In genomic region chr7:8823486-8823885, GRCh38 we compare ENCODE assay signal across 28 cellular contexts.
DNase-seq lines count a peak whose midpoint lies in the region; ATAC-seq and TF ChIP-seq lines count a peak whose summit lies in the region.
"Had no signal": no experiment of that assay in that cellular context is flagged by ENCODE, and none has a peak within 500 bp of the region (broad histone marks: within the 10 kb centered on the region; RNA-seq: fewer than 3 reads in every experiment).

No MANE protein-coding gene starts in this region.

- no peaks in the 10 kb centered on the region for H3F3A ChIP-seq in SK-N-SH (replicated peaks; ENCODE audit: insufficient read depth)

- H3K4me1 ChIP-seq in SK-N-SH (ENCODE audit: control insufficient read depth in 1 of 2, insufficient read depth in 2 of 2, low read depth in 1 of 2, low read length in 1 of 2) (peaks cover 0 to under 1% of the 10 kb centered on the region in 2 experiments; a peak in 1 of 4 replicates), lower lobe of right lung (no peaks in the 10 kb centered on the region)
- H3K4me1 ChIP-seq: BLaER1 treated with 17β-estradiol and CSF1 and Interleukin-3, amounts not matched to agents 10 nM and 100 nM; colonic mucosa; Peyer's patch; psoas muscle; sigmoid colon; SJCRH30; upper lobe of right lung had no signal

- no peak overlapping the region for H3K9ac ChIP-seq in SK-N-SH
- H3K9ac ChIP-seq: BLaER1 treated with 17β-estradiol and CSF1 and Interleukin-3, amounts not matched to agents 10 nM and 100 nM had no signal

- POLR2A ChIA-PET in SK-N-SH (lab: Yijun Ruan, JAX) = no interaction called here
- POLR2A ChIA-PET in CD4-positive, alpha-beta T cell (lab: Charles Lee) = no interaction called here

- TF ChIP-seq CTCF in SK-N-SH (IDR thresholded peaks at IDR 0.05) (peak; percentile 27; the same call in 1 of the 2 replicates), lower lobe of right lung (IDR thresholded peaks at IDR 0.05) (no peak)
- no peak for TF ChIP-seq CTCF in CD4-positive, alpha-beta T cell (IDR thresholded peaks at IDR 0.05)

- no peaks in the 10 kb centered on the region for H3K27me3 Mint-ChIP-seq in CD4-positive, alpha-beta T cell
- H3K27me3 Mint-ChIP-seq: activated CD8-positive, alpha-beta T cell treated with anti-CD3 and anti-CD28 coated beads for 36 hours; activated naive CD8-positive, alpha-beta T cell; naive thymus-derived CD8-positive, alpha-beta T cell; stimulated activated naive B cell treated with anti-CD40 and anti-IgM and Interleukin-4, amounts not matched to agents 10 μg/mL and 1 μg/mL and 100 μg/mL, for 72 hours had no signal

- no peaks in the 10 kb centered on the region for H4K20me1 ChIP-seq in SK-N-SH (ENCODE audit: insufficient read depth)
- H4K20me1 ChIP-seq: BLaER1 treated with 17β-estradiol and CSF1 and Interleukin-3, amounts not matched to agents 10 nM and 100 nM had no signal

- no peak overlapping the region for H2AFZ ChIP-seq in SK-N-SH (ENCODE audit: low read depth)

- no peak for TF ChIP-seq EP300 in SK-N-SH (IDR thresholded peaks at IDR 0.05; ENCODE audit: borderline replicate concordance in 1 of 2, low read depth in 1 of 2, low read length in 1 of 2)

- no peaks in the 10 kb centered on the region for H3K9me2 ChIP-seq in SK-N-SH

- CTCF ChIA-PET in SK-N-SH (lab: Yijun Ruan, JAX) = interaction anchor here (0.8 to 2.4 kb wide), 9 partner anchors 9 to 404 kb away, joined by 3 to 9 read pairs (median 4); no protein-coding TSS in a partner anchor
- CTCF ChIA-PET in CD4-positive, alpha-beta T cell (lab: Charles Lee) = no interaction called here

- no peaks in the 10 kb centered on the region for H3K79me2 ChIP-seq in SK-N-SH (ENCODE audit: insufficient read depth)

- no peak overlapping the region for H3K4me2 ChIP-seq in SK-N-SH
- H3K4me2 ChIP-seq: BLaER1 treated with 17β-estradiol and CSF1 and Interleukin-3, amounts not matched to agents 10 nM and 100 nM had no signal

- H3K27ac Mint-ChIP-seq in CD4-positive, alpha-beta T cell = no peak overlapping the region
- H3K27ac Mint-ChIP-seq: activated CD8-positive, alpha-beta T cell treated with anti-CD3 and anti-CD28 coated beads for 36 hours; activated naive CD8-positive, alpha-beta T cell; activated T-helper 2 cell treated with anti-CD3 and anti-CD28 coated beads, Interferon-gamma antibody, Interleukin-2, Interleukin-4, amounts not matched to agents 10 μg/mL and 5 μg/mL and 100 μg/mL, durations not matched to agents 14 hours and 24 hours and 36 hours; naive thymus-derived CD8-positive, alpha-beta T cell; stimulated activated naive B cell treated with anti-CD40 and anti-IgM and Interleukin-4, amounts not matched to agents 10 μg/mL and 1 μg/mL and 100 μg/mL, for 72 hours had no signal

- H3K27me3 ChIP-seq in SK-N-SH (ENCODE audit: insufficient read depth) (no peaks in the 10 kb centered on the region), lower lobe of right lung (ENCODE audit: low read depth) (no peaks in the 10 kb centered on the region)
- no peaks in the 10 kb centered on the region for H3K27me3 ChIP-seq in CD4-positive, alpha-beta T cell (ENCODE audit: control insufficient read depth, insufficient read depth, low read length)
- H3K27me3 ChIP-seq: BLaER1 treated with 17β-estradiol and CSF1 and Interleukin-3, amounts not matched to agents 10 nM and 100 nM; colonic mucosa; Peyer's patch; sigmoid colon; SJCRH30; upper lobe of right lung had no signal

- H3K9me3 ChIP-seq in SK-N-SH (no peaks in the 10 kb centered on the region), lower lobe of right lung (no peaks in the 10 kb centered on the region)
- H3K9me3 ChIP-seq in CD4-positive, alpha-beta T cell (ENCODE audit: control insufficient read depth, low read length) = no peaks in the 10 kb centered on the region
- H3K9me3 ChIP-seq: BLaER1 treated with 17β-estradiol and CSF1 and Interleukin-3, amounts not matched to agents 10 nM and 100 nM; colonic mucosa; Peyer's patch; psoas muscle; sigmoid colon; SJCRH30; upper lobe of right lung had no signal

- H3K9me3 Mint-ChIP-seq in CD4-positive, alpha-beta T cell = peaks cover 7% of the 10 kb centered on the region

- TF ChIP-seq RAD21 in SK-N-SH (IDR thresholded peaks at IDR 0.05; ENCODE audit: low read length) = peak; percentile 73

- no peak for DNase-seq in SK-N-SH
- peak; percentile 5 for DNase-seq in HT-29 (ENCODE audit: low spot score)
- DNase-seq in OCI-M1 (lab: John Stamatoyannopoulos, UW) = peak; percentile 10
- DNase-seq in left lobe of liver (ENCODE audit: low spot score) = no peak
- DNase-seq in stimulated activated CD4-positive, alpha-beta T cell treated with anti-CD3 and anti-CD28 coated beads, Interleukin-4, amount 100 ng/mL, for 1 hour = no peak
- DNase-seq in CD4-positive, alpha-beta T cell = no peak
- DNase-seq in lower lobe of right lung = no peak
- DNase-seq: activated CD8-positive, alpha-beta T cell treated with anti-CD3 and anti-CD28 coated beads for 36 hours; anterior cingulate cortex; colonic mucosa; effector CD8-positive, alpha-beta T cell; glutamatergic neuron; KG1; naive thymus-derived CD8-positive, alpha-beta T cell; NCI-H1048; NCI-H187; NCI-H2227 treated with DMSO at 0.1 percent for 48 hours; nucleus accumbens; Peyer's patch; psoas muscle; sigmoid colon; SJCRH30; stimulated activated naive B cell treated with anti-CD40 and anti-IgM and Interleukin-4, amounts not matched to agents 10 μg/mL and 1 μg/mL and 100 μg/mL, for 72 hours; upper lobe of right lung had no signal

- no peak for ATAC-seq in SK-N-SH treated with all-trans-retinoic acid at 6 μM for 48 hours
- ATAC-seq in left lobe of liver = peak; percentile 13
- ATAC-seq in CD4-positive, alpha-beta T cell (ENCODE audit: poor library complexity) = no peak
- no peak for ATAC-seq in lower lobe of right lung
- ATAC-seq: activated CD8-positive, alpha-beta T cell treated with anti-CD3 and anti-CD28 coated beads for 36 hours; naive thymus-derived CD8-positive, alpha-beta T cell; psoas muscle; stimulated activated naive B cell treated with anti-CD40 and anti-IgM and Interleukin-4, amounts not matched to agents 10 μg/mL and 1 μg/mL and 100 μg/mL, for 72 hours; upper lobe of right lung had no signal

- H3K36me3 ChIP-seq in SK-N-SH (replicated peaks in 1 of 2; ENCODE audit: control insufficient read depth in 1 of 2, insufficient read depth in 2 of 2, low read length in 1 of 2) = no peaks in the 10 kb centered on the region
- H3K36me3 ChIP-seq in lower lobe of right lung = no peaks in the 10 kb centered on the region
- H3K36me3 ChIP-seq: BLaER1 treated with 17β-estradiol and CSF1 and Interleukin-3, amounts not matched to agents 10 nM and 100 nM; colonic mucosa; Peyer's patch; sigmoid colon; SJCRH30; upper lobe of right lung had no signal

- intact Hi-C loops in CD4-positive, alpha-beta T cell (cut with DNase I, micrococcal nuclease) = no loop called here
- intact Hi-C loops in lower lobe of right lung (cut with DNase I) = no loop called here

- H3K27ac ChIP-seq in SK-N-SH (ENCODE audit: low read depth in 2 of 2, low read length in 1 of 2) (no peak overlapping the region), lower lobe of right lung (no peak overlapping the region)
- no peak overlapping the region for H3K27ac ChIP-seq in CD4-positive, alpha-beta T cell (ENCODE audit: low read depth, low read length)
- H3K27ac ChIP-seq: BLaER1 treated with 17β-estradiol and CSF1 and Interleukin-3, amounts not matched to agents 10 nM and 100 nM; colonic mucosa; Peyer's patch; psoas muscle; sigmoid colon; SJCRH30; upper lobe of right lung had no signal

- WGBS in SK-N-SH (ENCODE audit: low lambda C conversion rate) = 54% methylated on average over 2 of the region's 2 CpGs

- H3K4me3 ChIP-seq in SK-N-SH (ENCODE audit: low read depth in 2 of 2, low read length in 1 of 2) = no peak overlapping the region
- H3K4me3 ChIP-seq in lower lobe of right lung = no peak overlapping the region
- H3K4me3 ChIP-seq: BLaER1 treated with 17β-estradiol and CSF1 and Interleukin-3, amounts not matched to agents 10 nM and 100 nM; colonic mucosa; Peyer's patch; psoas muscle; sigmoid colon; SJCRH30; upper lobe of right lung had no signal

- H3K4me1 Mint-ChIP-seq in CD4-positive, alpha-beta T cell (ENCODE audit: low read depth) = no peaks in the 10 kb centered on the region
- H3K4me1 Mint-ChIP-seq: naive thymus-derived CD8-positive, alpha-beta T cell; stimulated activated naive B cell treated with anti-CD40 and anti-IgM and Interleukin-4, amounts not matched to agents 10 μg/mL and 1 μg/mL and 100 μg/mL, for 72 hours had no signal

- no peaks in the 10 kb centered on the region for H3K36me3 Mint-ChIP-seq in CD4-positive, alpha-beta T cell (ENCODE audit: low read depth)
- H3K36me3 Mint-ChIP-seq: activated naive CD8-positive, alpha-beta T cell; naive thymus-derived CD8-positive, alpha-beta T cell; stimulated activated naive B cell treated with anti-CD40 and anti-IgM and Interleukin-4, amounts not matched to agents 10 μg/mL and 1 μg/mL and 100 μg/mL, for 72 hours had no signal

- no peak overlapping the region for H3K4me3 Mint-ChIP-seq in CD4-positive, alpha-beta T cell
- H3K4me3 Mint-ChIP-seq: activated CD8-positive, alpha-beta T cell treated with anti-CD3 and anti-CD28 coated beads for 36 hours; activated naive CD8-positive, alpha-beta T cell; naive thymus-derived CD8-positive, alpha-beta T cell; stimulated activated naive B cell treated with anti-CD40 and anti-IgM and Interleukin-4, amounts not matched to agents 10 μg/mL and 1 μg/mL and 100 μg/mL, for 72 hours had no signal

TF ChIP-seq in SK-N-SH, 30 proteins besides CTCF, POLR2A, EP300 and RAD21 (continues in another document):
- no peak for TF ChIP-seq TEAD4 (IDR thresholded peaks at IDR 0.05; ENCODE audit: borderline replicate concordance, insufficient read depth)
- no peak for TF ChIP-seq MXI1 (IDR thresholded peaks at IDR 0.05; ENCODE audit: low read depth, low read length)
- no peak for TF ChIP-seq RFX5 (IDR thresholded peaks at IDR 0.05; ENCODE audit: low read length)
- no peak; the same call in 1 of the 2 replicates for TF ChIP-seq SMC3 (IDR thresholded peaks at IDR 0.05; ENCODE audit: low read depth, low read length)
- no peak for TF ChIP-seq RCOR1 (IDR thresholded peaks at IDR 0.05; ENCODE audit: low read length)
- TF ChIP-seq NRF1 (IDR thresholded peaks at IDR 0.05; ENCODE audit: low read depth, low read length) = no peak
- no peak for TF ChIP-seq ELF1 (IDR thresholded peaks at IDR 0.05)
- TF ChIP-seq JUND (IDR thresholded peaks at IDR 0.05) = no peak
- TF ChIP-seq FOXM1 (IDR thresholded peaks at IDR 0.05; ENCODE audit: low read depth) = no peak

TF ChIP-seq in SK-N-SH treated with all-trans-retinoic acid at 6 μM for 48 hours, 23 proteins besides CTCF, POLR2A, EP300 and RAD21 (continues in another document):
- TF ChIP-seq RARB (CRISPR knock-in tag; IDR thresholded peaks at IDR 0.05) (no peak), ZNF8 (CRISPR knock-in tag; IDR thresholded peaks at IDR 0.05) (no peak), TCF4 (CRISPR knock-in tag; IDR thresholded peaks at IDR 0.05; ENCODE audit: borderline replicate concordance) (no peak)

Comparison
In these comparisons a context has a peak if more than half of its experiments do, and no peak if none do; other contexts are left out.
1. DNase-seq: peak in HT-29 (single experiment) and OCI-M1 (single experiment); none in SK-N-SH (single experiment), left lobe of liver (single experiment), stimulated activated CD4-positive, alpha-beta T cell treated with anti-CD3 and anti-CD28 coated beads, Interleukin-4, amount 100 ng/mL, for 1 hour (single experiment), CD4-positive, alpha-beta T cell (0 of 10) and lower lobe of right lung (single experiment).